ENCODE assay signal across 8 cellular contexts in the genomic region with DNA sequence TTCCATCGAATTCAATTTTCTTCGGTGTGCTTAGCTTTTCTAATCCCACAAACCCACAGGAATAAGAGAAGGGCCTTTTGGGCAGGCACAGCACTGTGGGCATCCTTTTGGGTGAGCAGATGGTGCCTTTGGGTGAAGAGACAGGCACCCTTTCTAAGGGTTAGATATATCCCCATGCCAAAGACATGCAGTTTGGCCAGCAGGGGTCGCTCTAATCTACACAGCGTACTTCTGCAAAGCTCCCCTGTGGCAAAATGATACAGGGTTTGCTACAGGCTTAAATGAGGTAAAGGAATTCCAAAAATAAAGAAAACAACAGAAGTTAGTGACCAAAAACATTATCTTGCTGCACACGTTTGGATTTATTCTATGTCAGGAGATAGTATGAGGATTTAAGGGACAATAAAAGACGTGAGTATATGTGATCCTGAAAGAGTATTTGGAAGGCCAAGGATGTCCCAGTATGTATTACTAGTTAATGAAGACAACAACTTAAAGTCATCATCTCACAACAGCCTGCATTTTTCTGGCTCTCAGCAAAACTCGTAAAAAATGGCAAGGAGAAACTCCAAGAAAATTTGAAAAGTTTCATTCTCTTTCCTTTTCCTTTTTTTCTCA. TPM values are rescaled to one million over a fixed set of nuclear protein-coding genes. Genes with fewer than 3 reads are reported as not detected.
DNase-seq lines count a peak whose midpoint lies in the region; ATAC-seq and TF ChIP-seq lines count a peak whose summit lies in the region.

No MANE protein-coding gene starts in this region.

- H3K4me2 ChIP-seq in DND-41 (ENCODE audit: insufficient read depth, low read length) (no peak overlapping the region), osteoblast (ENCODE audit: insufficient read depth, low read length) (no peak overlapping the region)

- 41 to 54% methylated on average over 6 of the region's 7 CpGs for WGBS in esophagus squamous epithelium, 2 donors

- H2AFZ ChIP-seq in DND-41 (ENCODE audit: low read depth, low read length) (no peak overlapping the region), osteoblast (ENCODE audit: low read length) (no peak overlapping the region)

- TF ChIP-seq POLR2A in esophagus squamous epithelium (IDR thresholded peaks at IDR 0.05): no peak

- ATAC-seq in DND-41 (ENCODE audit: insufficient read depth, low read depth): 0 out of 3 replicates have a peak, but pooled peaks have one; percentile 54
- peak; percentile 79 for ATAC-seq in GM21825 (IDR thresholded peaks at IDR 0.05; ENCODE audit: unreplicated experiment)
- no peak for ATAC-seq in HG03457 (IDR thresholded peaks at IDR 0.05; ENCODE audit: unreplicated experiment)

- intact Hi-C loops in esophagus squamous epithelium (cut with DNase I): no loop called here

- H3K9me3 ChIP-seq in DND-41 (ENCODE audit: insufficient read depth, low read length, severe bottlenecking) (no peaks in the 10 kb centered on the region), esophagus squamous epithelium (no peaks in the 10 kb centered on the region), osteoblast (ENCODE audit: low read depth, low read length) (no peaks in the 10 kb centered on the region)

- H3K4me1 ChIP-seq in DND-41 (ENCODE audit: insufficient read depth, low read length) (no peaks in the 10 kb centered on the region), esophagus squamous epithelium (no peaks in the 10 kb centered on the region), osteoblast (ENCODE audit: insufficient read depth, low read length) (no peaks in the 10 kb centered on the region)

- DNase-seq in DND-41 (peak; percentile 11), NCI-H1694 (lab: John Stamatoyannopoulos, UW) (peak; percentile 5), esophagus squamous epithelium (lab: John Stamatoyannopoulos, UW) (no peak), osteoblast (ENCODE audit: insufficient read length, low spot score, missing footprints) (no peak), putamen (ENCODE audit: low spot score) (no peak)
- peak; percentile 22 to 25 for DNase-seq in activated CD4-positive, alpha-beta T cell treated with anti-CD3 and anti-CD28 coated beads, Interleukin-2, amount 50 U/mL, for 4 hours

- no peaks in the 10 kb centered on the region for H4K20me1 ChIP-seq in DND-41 (ENCODE audit: insufficient read depth, low read length)
- no peaks in the 10 kb centered on the region for H4K20me1 ChIP-seq in osteoblast (ENCODE audit: insufficient read depth, low read length)

- H3K79me2 ChIP-seq in DND-41 (ENCODE audit: insufficient read depth, low read length) (no peaks in the 10 kb centered on the region), osteoblast (ENCODE audit: insufficient read depth, low read length) (no peaks in the 10 kb centered on the region)

- H3K36me3 ChIP-seq in DND-41 (ENCODE audit: insufficient read depth, low read length) (no peaks in the 10 kb centered on the region), esophagus squamous epithelium (no peaks in the 10 kb centered on the region), osteoblast (ENCODE audit: insufficient read depth, low read length) (no peaks in the 10 kb centered on the region)

- no peaks in the 10 kb centered on the region for H3K27me3 ChIP-seq in DND-41 (ENCODE audit: insufficient read depth, low read length, poor library complexity)
- no peaks in the 10 kb centered on the region for H3K27me3 ChIP-seq in esophagus squamous epithelium
- H3K27me3 ChIP-seq in osteoblast (ENCODE audit: insufficient read depth, low read length): no peaks in the 10 kb centered on the region

- H3K4me3 ChIP-seq in DND-41 (ENCODE audit: low read depth in 1 of 2, low read length in 2 of 2) (no peak overlapping the region), esophagus squamous epithelium (no peak overlapping the region), osteoblast (ENCODE audit: insufficient read depth, low read length) (no peak overlapping the region)

- no peak overlapping the region for H3K9ac ChIP-seq in DND-41 (ENCODE audit: low read depth, low read length)

- H3K27ac ChIP-seq in DND-41 (ENCODE audit: low read length): no peak overlapping the region
- no peak overlapping the region for H3K27ac ChIP-seq in esophagus squamous epithelium
- no peak overlapping the region for H3K27ac ChIP-seq in osteoblast (ENCODE audit: low read depth, low read length)

- TF ChIP-seq CTCF in DND-41 (IDR thresholded peaks at IDR 0.05; ENCODE audit: borderline replicate concordance, extremely low read depth, low read length, poor library complexity, severe bottlenecking) (peak; percentile 43), esophagus squamous epithelium (IDR thresholded peaks at IDR 0.05) (peak; percentile 23 to 61 (median 44)), osteoblast (IDR thresholded peaks at IDR 0.05; ENCODE audit: extremely low read depth, low read depth, low read length) (peak; percentile 80)

RNA-seq across cellular contexts. Expression of a gene that starts 49.5 kb away (rescaled TPM):
- total RNA-seq in esophagus squamous epithelium: under 1 TPM; 0.04 to 0.73 (median 0.31) TPM
- total RNA-seq in osteoblast: 0.88 and 1.4 TPM in 2 replicates

Comparison
In these comparisons a context has a peak if more than half of its experiments do, and no peak if none do; other contexts are left out.
1. DNase-seq: peak in DND-41 (single experiment), NCI-H1694 (single experiment) and activated CD4-positive, alpha-beta T cell treated with anti-CD3 and anti-CD28 coated beads, Interleukin-2, amount 50 U/mL, for 4 hours (2 of 2); none in esophagus squamous epithelium (single experiment), osteoblast (single experiment) and putamen (single experiment).
2. Peak in every context shown above with its lines, with median percentiles within 50 percentile points of each other: CTCF ChIP-seq.